In genomic region chr4:150006197-150006596, GRCh38 we compare ENCODE assay signal across 19 cellular contexts.
DNase-seq lines count a peak whose midpoint lies in the region; ATAC-seq and TF ChIP-seq lines count a peak whose summit lies in the region.
"Had no signal": no experiment of that assay in that cellular context is flagged by ENCODE, and none has a peak within 500 bp of the region (broad histone marks: within the 10 kb centered on the region; RNA-seq: fewer than 3 reads in every experiment).

No MANE protein-coding gene starts in this region.

- peak; percentile 21 for DNase-seq in EL
- DNase-seq in NCI-H226, result peak; percentile 2
- DNase-seq in coronary artery (ENCODE audit: low spot score), result no peak
- peak; percentile 37 for DNase-seq in myocyte (ENCODE audit: low read depth)
- DNase-seq in HPDE6-E6E7 (ENCODE audit: extremely low spot score), result no peak
- no peak for DNase-seq in hepatic stellate cell (ENCODE audit: low spot score)
- no peak for DNase-seq in islet precursor cell
- DNase-seq: activated CD4-positive, CD25-positive, alpha-beta regulatory T cell; adrenal gland; cerebellar nuclear complex; DMS79; MV-4-11; NCI-H2171; SHP77 treated with DMSO at 0.1 percent for 48 hours; stimulated activated CD4-positive, alpha-beta T cell treated with anti-CD3 and anti-CD28 coated beads, Interleukin-4, amount 100 ng/mL, for 24 hours; stimulated activated CD8-positive, alpha-beta memory T cell treated with anti-CD3 and anti-CD28 coated beads, Interleukin-4, amount 100 ng/mL, for 48 hours; testis had no signal

- TF ChIP-seq CTCF in coronary artery (IDR thresholded peaks at IDR 0.05), result no peak

- peak overlapping the region; percentile 57 to 75 for H3K27ac ChIP-seq in coronary artery
- H3K27ac ChIP-seq: adrenal gland, BLaER1, testis had no signal

- H3K4me3 ChIP-seq in coronary artery, result no peak overlapping the region
- H3K4me3 ChIP-seq: adrenal gland, BLaER1, testis had no signal

- ATAC-seq in GM21825 (IDR thresholded peaks at IDR 0.05; ENCODE audit: unreplicated experiment), result no peak

Comparison
In these comparisons a context has a peak if more than half of its experiments do, and no peak if none do; other contexts are left out.
1. DNase-seq: peak in EL (single experiment), NCI-H226 (single experiment) and myocyte (single experiment); none in coronary artery (single experiment), HPDE6-E6E7 (single experiment), hepatic stellate cell (single experiment) and islet precursor cell (single experiment).